ENCODE assay signal across 1 cellular context in genomic region chr19:39144487-39145071, GRCh38.
TF ChIP-seq lines count a peak whose summit lies in the region.

No MANE protein-coding gene starts in this region.

TF ChIP-seq in SK-N-SH treated with all-trans-retinoic acid at 6 μM for 48 hours, 23 proteins besides CTCF, POLR2A, EP300 and RAD21 (continued from another document):
- TF ChIP-seq POU6F1 (CRISPR knock-in tag; IDR thresholded peaks at IDR 0.05; ENCODE audit: borderline replicate concordance, low read depth) (no peak), TCF4 (CRISPR knock-in tag; IDR thresholded peaks at IDR 0.05; ENCODE audit: borderline replicate concordance) (no peak), ZNF565 (CRISPR knock-in tag; conservative IDR thresholded peaks at IDR 0.05; ENCODE audit: low read depth) (no peak), TOX (CRISPR knock-in tag; IDR thresholded peaks at IDR 0.05; ENCODE audit: borderline replicate concordance) (no peak)
